ENCODE assay signal across 28 cellular contexts in the genomic region with DNA sequence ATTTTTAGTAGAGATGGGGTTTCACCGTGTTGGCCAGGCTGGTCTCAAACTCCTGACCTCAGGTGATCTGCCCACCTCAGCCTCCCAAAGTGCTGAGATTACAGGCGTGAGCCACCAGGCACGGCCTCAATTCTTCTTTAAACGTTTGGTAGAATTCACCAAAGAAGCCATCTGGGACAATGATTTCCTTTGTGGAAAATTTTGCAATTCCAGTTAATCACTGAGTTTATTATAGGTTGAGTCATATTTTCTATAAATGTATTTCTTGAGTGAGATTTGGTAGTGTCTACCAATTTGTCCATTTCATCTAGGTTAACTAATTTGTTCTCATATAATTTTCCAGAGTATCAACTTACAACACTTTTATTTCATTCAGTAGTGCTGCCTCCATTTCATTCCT.
"Had no signal": no experiment of that assay in that cellular context is flagged by ENCODE, and none has a peak within 500 bp of the region (broad histone marks: within the 10 kb centered on the region; RNA-seq: fewer than 3 reads in every experiment).

No MANE protein-coding gene starts in this region.

- ATAC-seq: left colon; left lung; lower lobe of right lung; naive thymus-derived CD8-positive, alpha-beta T cell; pancreas; right cardiac atrium; sciatic nerve; stimulated activated naive B cell treated with anti-CD40 and anti-IgM and Interleukin-4, amounts not matched to agents 10 μg/mL and 1 μg/mL and 100 μg/mL, for 72 hours; stimulated activated naive CD8-positive, alpha-beta T cell treated with anti-CD3 and anti-CD28 coated beads, Interleukin-15, Interleukin-2, amounts not matched to agents 100 U/mL and 50 U/mL, for 24 hours; upper lobe of right lung had no signal

- H3K4me3 ChIP-seq: left lung, lower lobe of right lung, pancreas, prostate gland, skin epidermis, stomach, suprapubic skin, thoracic aorta, tibial artery, upper lobe of right lung had no signal

- DNase-seq: immature natural killer cell; kidney; left colon; left lung; lower lobe of right lung; mammary epithelial cell; mesenchymal stem cell; naive thymus-derived CD8-positive, alpha-beta T cell; nucleus accumbens; pancreas; posterior cingulate gyrus; retina; right cardiac atrium; stimulated activated CD4-positive, alpha-beta T cell treated with anti-CD3 and anti-CD28 coated beads, Interleukin-12 subunit alpha, Interleukin-12 subunit beta, amount 100 ng/mL, for 4 hours; stimulated activated CD4-positive, alpha-beta T cell treated with anti-CD3 and anti-CD28 coated beads, Interleukin-15, amount 100 ng/mL, for 24 hours; stimulated activated CD4-positive, alpha-beta T cell treated with anti-CD3 and anti-CD28 coated beads, Interleukin-2, amount 100 ng/mL, for 24 hours; stimulated activated CD4-positive, alpha-beta T cell treated with anti-CD3 and anti-CD28 coated beads, Interleukin-4, amount 100 ng/mL, for 1 hour; stimulated activated naive B cell treated with anti-CD40 and anti-IgM and Interleukin-4, amounts not matched to agents 10 μg/mL and 1 μg/mL and 100 μg/mL, for 72 hours; stimulated activated naive CD8-positive, alpha-beta T cell treated with anti-CD3 and anti-CD28 coated beads, Interleukin-15, Interleukin-2, amounts not matched to agents 100 U/mL and 50 U/mL, for 24 hours; stomach; tibial artery; trophoblast cell; upper lobe of right lung had no signal
